1 cellular context compared by ENCODE assay signal in the genomic region with DNA sequence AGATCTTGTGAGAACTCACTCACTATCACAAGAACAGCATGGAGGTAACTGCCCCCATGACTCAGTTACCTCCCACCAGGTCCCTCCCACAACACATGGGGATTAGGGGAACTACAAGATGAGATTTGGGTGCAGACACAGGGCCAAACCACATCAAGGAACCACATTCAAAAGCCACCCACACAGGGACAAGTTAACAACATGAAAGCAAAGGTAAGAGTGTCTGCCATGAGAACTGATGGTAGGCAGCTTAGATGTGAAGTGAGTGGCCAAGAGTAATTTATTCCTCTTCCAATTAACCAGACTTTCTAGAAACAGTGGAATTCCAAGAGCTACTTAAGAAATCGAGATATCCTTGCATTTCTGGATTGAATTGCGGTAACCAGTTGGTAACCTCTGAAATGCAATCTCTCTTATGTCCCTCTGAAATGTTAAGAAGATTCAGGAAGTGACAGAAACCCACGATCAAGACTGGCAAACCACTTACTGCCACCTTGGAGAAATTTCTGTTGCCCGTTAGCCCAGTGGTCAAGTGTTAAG.
TF ChIP-seq lines count a peak whose summit lies in the region.

No MANE protein-coding gene starts in this region.

TF ChIP-seq in HEK293, 187 proteins besides CTCF, POLR2A, EP300 and RAD21 (continued from another document):
- TF ChIP-seq, protein P1, sequence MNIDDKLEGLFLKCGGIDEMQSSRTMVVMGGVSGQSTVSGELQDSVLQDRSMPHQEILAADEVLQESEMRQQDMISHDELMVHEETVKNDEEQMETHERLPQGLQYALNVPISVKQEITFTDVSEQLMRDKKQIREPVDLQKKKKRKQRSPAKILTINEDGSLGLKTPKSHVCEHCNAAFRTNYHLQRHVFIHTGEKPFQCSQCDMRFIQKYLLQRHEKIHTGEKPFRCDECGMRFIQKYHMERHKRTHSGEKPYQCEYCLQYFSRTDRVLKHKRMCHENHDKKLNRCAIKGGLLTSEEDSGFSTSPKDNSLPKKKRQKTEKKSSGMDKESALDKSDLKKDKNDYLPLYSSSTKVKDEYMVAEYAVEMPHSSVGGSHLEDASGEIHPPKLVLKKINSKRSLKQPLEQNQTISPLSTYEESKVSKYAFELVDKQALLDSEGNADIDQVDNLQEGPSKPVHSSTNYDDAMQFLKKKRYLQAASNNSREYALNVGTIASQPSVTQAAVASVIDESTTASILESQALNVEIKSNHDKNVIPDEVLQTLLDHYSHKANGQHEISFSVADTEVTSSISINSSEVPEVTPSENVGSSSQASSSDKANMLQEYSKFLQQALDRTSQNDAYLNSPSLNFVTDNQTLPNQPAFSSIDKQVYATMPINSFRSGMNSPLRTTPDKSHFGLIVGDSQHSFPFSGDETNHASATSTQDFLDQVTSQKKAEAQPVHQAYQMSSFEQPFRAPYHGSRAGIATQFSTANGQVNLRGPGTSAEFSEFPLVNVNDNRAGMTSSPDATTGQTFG (tag by site-specific recombination; IDR thresholded peaks at IDR 0.05; ENCODE audit: borderline replicate concordance), result no peak
- TF ChIP-seq ZNF350 (tag by site-specific recombination; IDR thresholded peaks at IDR 0.05), result no peak
- no peak for TF ChIP-seq GLIS1 (tag by site-specific recombination; IDR thresholded peaks at IDR 0.05)
- no peak for TF ChIP-seq WT1 (tag by site-specific recombination; IDR thresholded peaks at IDR 0.05)
- no peak for TF ChIP-seq ZNF664 (tag by site-specific recombination; IDR thresholded peaks at IDR 0.05)
- TF ChIP-seq EGR2 (tag by site-specific recombination; IDR thresholded peaks at IDR 0.05; ENCODE audit: low read depth), result peak; percentile 96
- no peak for TF ChIP-seq ZNF426 (tag by site-specific recombination; IDR thresholded peaks at IDR 0.05)
- TF ChIP-seq ZBTB17 (tag by site-specific recombination; IDR thresholded peaks at IDR 0.05), result no peak
- TF ChIP-seq ZNF416 (tag by site-specific recombination; IDR thresholded peaks at IDR 0.05), result no peak
- no peak for TF ChIP-seq GLI2 (tag by site-specific recombination; IDR thresholded peaks at IDR 0.05; ENCODE audit: borderline replicate concordance, low read depth)
- peak; percentile 90 for TF ChIP-seq ZFHX2 (tag by site-specific recombination; conservative IDR thresholded peaks at IDR 0.05)
- TF ChIP-seq, protein P2, sequence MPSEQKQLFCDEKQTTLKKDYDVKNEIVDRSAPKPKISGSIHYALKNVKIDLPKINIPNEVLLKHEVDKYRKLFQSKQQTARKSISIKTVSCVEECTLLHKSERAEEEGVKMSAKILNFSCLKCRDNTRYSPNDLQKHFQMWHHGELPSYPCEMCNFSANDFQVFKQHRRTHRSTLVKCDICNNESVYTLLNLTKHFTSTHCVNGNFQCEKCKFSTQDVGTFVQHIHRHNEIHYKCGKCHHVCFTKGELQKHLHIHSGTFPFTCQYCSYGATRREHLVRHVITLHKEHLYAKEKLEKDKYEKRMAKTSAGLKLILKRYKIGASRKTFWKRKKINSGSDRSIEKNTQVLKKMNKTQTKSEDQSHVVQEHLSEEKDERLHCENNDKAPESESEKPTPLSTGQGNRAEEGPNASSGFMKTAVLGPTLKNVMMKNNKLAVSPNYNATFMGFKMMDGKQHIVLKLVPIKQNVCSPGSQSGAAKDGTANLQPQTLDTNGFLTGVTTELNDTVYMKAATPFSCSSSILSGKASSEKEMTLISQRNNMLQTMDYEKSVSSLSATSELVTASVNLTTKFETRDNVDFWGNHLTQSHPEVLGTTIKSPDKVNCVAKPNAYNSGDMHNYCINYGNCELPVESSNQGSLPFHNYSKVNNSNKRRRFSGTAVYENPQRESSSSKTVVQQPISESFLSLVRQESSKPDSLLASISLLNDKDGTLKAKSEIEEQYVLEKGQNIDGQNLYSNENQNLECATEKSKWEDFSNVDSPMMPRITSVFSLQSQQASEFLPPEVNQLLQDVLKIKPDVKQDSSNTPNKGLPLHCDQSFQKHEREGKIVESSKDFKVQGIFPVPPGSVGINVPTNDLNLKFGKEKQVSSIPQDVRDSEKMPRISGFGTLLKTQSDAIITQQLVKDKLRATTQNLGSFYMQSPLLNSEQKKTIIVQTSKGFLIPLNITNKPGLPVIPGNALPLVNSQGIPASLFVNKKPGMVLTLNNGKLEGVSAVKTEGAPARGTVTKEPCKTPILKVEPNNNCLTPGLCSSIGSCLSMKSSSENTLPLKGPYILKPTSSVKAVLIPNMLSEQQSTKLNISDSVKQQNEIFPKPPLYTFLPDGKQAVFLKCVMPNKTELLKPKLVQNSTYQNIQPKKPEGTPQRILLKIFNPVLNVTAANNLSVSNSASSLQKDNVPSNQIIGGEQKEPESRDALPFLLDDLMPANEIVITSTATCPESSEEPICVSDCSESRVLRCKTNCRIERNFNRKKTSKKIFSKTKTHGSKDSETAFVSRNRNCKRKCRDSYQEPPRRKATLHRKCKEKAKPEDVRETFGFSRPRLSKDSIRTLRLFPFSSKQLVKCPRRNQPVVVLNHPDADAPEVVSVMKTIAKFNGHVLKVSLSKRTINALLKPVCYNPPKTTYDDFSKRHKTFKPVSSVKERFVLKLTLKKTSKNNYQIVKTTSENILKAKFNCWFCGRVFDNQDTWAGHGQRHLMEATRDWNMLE (tag by site-specific recombination; conservative IDR thresholded peaks at IDR 0.05; ENCODE audit: low read depth), result no peak
- TF ChIP-seq ZNF302 (tag by site-specific recombination; IDR thresholded peaks at IDR 0.05; ENCODE audit: low read depth), result no peak
- no peak for TF ChIP-seq ZNF366 (tag by site-specific recombination; conservative IDR thresholded peaks at IDR 0.05)
